ENCODE assay signal across 13 cellular contexts in the genomic region with DNA sequence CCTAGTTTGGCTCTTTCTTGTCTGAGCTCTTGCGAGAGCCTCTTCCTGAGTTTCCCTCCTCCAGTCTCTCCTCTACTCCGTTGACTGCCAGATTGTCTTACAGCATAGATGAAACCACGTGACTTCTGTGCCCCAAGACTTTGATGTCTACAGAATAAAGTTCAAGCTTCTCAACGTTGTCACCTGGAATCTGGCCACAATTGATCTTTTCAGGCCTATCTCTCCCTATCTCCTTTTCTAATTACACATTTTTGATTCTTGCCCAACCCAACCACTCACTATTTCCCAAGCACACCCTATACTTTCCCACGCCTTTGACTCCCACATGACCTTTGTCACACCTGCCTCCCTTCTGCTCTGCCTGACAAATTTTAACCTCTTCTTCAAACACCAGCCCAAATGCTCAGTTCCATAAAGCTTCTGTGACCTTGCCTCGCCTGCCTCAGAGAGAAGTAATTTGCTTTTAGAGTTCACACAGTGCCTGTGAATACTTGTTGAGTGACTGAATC.
"Had no signal": no experiment of that assay in that cellular context is flagged by ENCODE, and none has a peak within 500 bp of the region (broad histone marks: within the 10 kb centered on the region; RNA-seq: fewer than 3 reads in every experiment).

No MANE protein-coding gene starts in this region.

- H3K4me1 Mint-ChIP-seq: activated CD4-positive, alpha-beta T cell treated with anti-CD3 and anti-CD28 coated beads, Interleukin-2, amount 10 ng/mL, durations not matched to agents 7 days and 5 days; memory B cell; T-helper 17 cell had no signal

- ATAC-seq: effector memory CD8-positive, alpha-beta T cell; T-helper 17 cell had no signal

- H3K36me3 ChIP-seq: ovary, tibial artery had no signal

- H3K9me3 ChIP-seq: ovary, tibial artery had no signal

- H3K27ac Mint-ChIP-seq: activated CD4-positive, alpha-beta T cell treated with anti-CD3 and anti-CD28 coated beads, Interleukin-2, amount 10 ng/mL, durations not matched to agents 7 days and 5 days; activated naive CD4-positive, alpha-beta T cell treated with anti-CD3 and anti-CD28 coated beads for 36 hours; effector memory CD8-positive, alpha-beta T cell; memory B cell; T-helper 17 cell had no signal

- H3K27ac ChIP-seq: ovary, tibial artery had no signal

- H3K4me3 ChIP-seq: ovary, skin epidermis, tibial artery had no signal

- DNase-seq: activated CD4-positive, alpha-beta T cell treated with anti-CD3 and anti-CD28 coated beads, Interleukin-2, amount 10 ng/mL, durations not matched to agents 7 days and 5 days; activated CD4-positive, CD25-positive, alpha-beta regulatory T cell; activated CD8-positive, alpha-beta memory T cell treated with anti-CD3 and anti-CD28 coated beads for 24 hours; activated naive CD4-positive, alpha-beta T cell treated with anti-CD3 and anti-CD28 coated beads for 36 hours; central memory CD4-positive, alpha-beta T cell; cortex of kidney; effector memory CD8-positive, alpha-beta T cell; ovary; retina; T-helper 17 cell; tibial artery had no signal

- H3K4me3 Mint-ChIP-seq: activated CD4-positive, alpha-beta T cell treated with anti-CD3 and anti-CD28 coated beads, Interleukin-2, amount 10 ng/mL, durations not matched to agents 7 days and 5 days; activated naive CD4-positive, alpha-beta T cell treated with anti-CD3 and anti-CD28 coated beads for 36 hours; effector memory CD8-positive, alpha-beta T cell; memory B cell; T-helper 17 cell had no signal

- H3K27me3 ChIP-seq: ovary, tibial artery had no signal

- H3K4me1 ChIP-seq: tibial artery had no signal

- H3K36me3 Mint-ChIP-seq: memory B cell had no signal

- H3K9me3 Mint-ChIP-seq: activated CD4-positive, alpha-beta T cell treated with anti-CD3 and anti-CD28 coated beads, Interleukin-2, amount 10 ng/mL, durations not matched to agents 7 days and 5 days; activated naive CD4-positive, alpha-beta T cell treated with anti-CD3 and anti-CD28 coated beads for 36 hours; effector memory CD8-positive, alpha-beta T cell; memory B cell had no signal
